ENCODE assay signal across 9 cellular contexts in the genomic region with DNA sequence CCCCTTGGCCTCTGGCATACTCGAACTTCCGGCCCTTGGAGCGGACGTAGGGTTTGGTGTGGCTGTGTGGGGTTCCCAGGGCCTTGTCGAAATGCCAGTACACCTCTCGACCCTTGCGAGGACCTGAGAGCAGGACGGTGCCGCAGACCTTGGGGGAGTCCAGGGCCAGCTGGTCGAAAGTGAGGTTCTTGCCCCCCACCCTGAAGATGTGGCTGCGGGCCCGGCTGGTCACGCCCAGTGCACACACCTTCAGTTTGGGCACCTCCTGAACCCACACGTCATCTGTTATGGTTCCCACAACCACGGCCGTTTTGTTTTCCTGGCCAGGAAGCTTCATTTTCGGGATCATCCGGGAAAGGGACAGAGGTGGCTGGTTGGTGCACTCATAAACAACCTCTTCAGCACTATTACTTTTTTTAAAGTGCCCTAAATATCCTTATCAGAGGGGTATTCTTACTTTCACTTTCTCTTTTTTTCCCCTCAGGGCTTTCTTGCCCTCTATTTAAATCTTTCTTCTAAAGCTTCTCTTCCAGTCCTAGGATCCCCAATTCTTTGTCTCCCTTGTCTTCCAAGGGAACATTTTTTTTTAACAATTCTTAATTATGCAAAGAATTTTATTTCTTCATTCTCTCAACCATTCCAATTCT. TPM values are rescaled to one million over a fixed set of nuclear protein-coding genes. Genes with fewer than 3 reads are reported as not detected.
DNase-seq lines count a peak whose midpoint lies in the region; ATAC-seq, FAIRE-seq and TF ChIP-seq lines count a peak whose summit lies in the region.
"Had no signal": no experiment of that assay in that cellular context is flagged by ENCODE, and none has a peak within 500 bp of the region (broad histone marks: within the 10 kb centered on the region; RNA-seq: fewer than 3 reads in every experiment).

No MANE protein-coding gene starts in this region.

- no peak for FAIRE-seq in kidney (lab: Jason Lieb, UNC)

- ATAC-seq in activated T-cell treated with anti-CD3 and anti-CD28 coated beads, Interleukin-2, amount 50 U/mL, for 4 hours, result no peak
- no peak for ATAC-seq in HG03108 (IDR thresholded peaks at IDR 0.05; ENCODE audit: unreplicated experiment)

- H3K27me3 ChIP-seq in Peyer's patch (no peaks in the 10 kb centered on the region), tibial nerve (no peaks in the 10 kb centered on the region)

- intact Hi-C loops in kidney (cut with DNase I), result no loop called here

- no peak for TF ChIP-seq EP300 in tibial nerve (IDR thresholded peaks at IDR 0.05)

- H3K9me3 ChIP-seq in Peyer's patch (no peaks in the 10 kb centered on the region), kidney (ENCODE audit: control insufficient read depth in 1 of 2, low read length in 2 of 2) (no peaks in the 10 kb centered on the region), tibial nerve (no peaks in the 10 kb centered on the region)

- H3K4me3 ChIP-seq in Peyer's patch, result peak overlapping the region; percentile 15 to 32 (median 20)
- peak overlapping the region in 1 of 2 donors; percentile 14 for H3K4me3 ChIP-seq in kidney (ENCODE audit: low read length in 2 of 2)
- no peak overlapping the region for H3K4me3 ChIP-seq in tibial nerve

- peak overlapping the region; percentile 2 for H3K4me3 Mint-ChIP-seq in activated T-cell treated with anti-CD3 and anti-CD28 coated beads, Interleukin-2, amount 50 U/mL, for 4 hours

- H3K27me3 Mint-ChIP-seq in activated T-cell treated with anti-CD3 and anti-CD28 coated beads, Interleukin-2, amount 50 U/mL, for 4 hours (ENCODE audit: low read depth), result no peaks in the 10 kb centered on the region

- H3K27ac ChIP-seq in Peyer's patch (peak overlapping the region in 3 of 4 donors; percentile 15 to 70 (median 39)), kidney (ENCODE audit: low read depth in 2 of 2, low read length in 2 of 2) (peak overlapping the region in 1 of 2 donors; percentile 8), tibial nerve (peak overlapping the region in 3 of 4 donors; percentile 19 to 44 (median 20))

- H3K4me1 Mint-ChIP-seq in activated T-cell treated with anti-CD3 and anti-CD28 coated beads, Interleukin-2, amount 50 U/mL, for 4 hours (ENCODE audit: low read depth), result peaks cover 45% of the 10 kb centered on the region

- TF ChIP-seq CTCF in Peyer's patch (IDR thresholded peaks at IDR 0.05) (no peak), kidney (IDR thresholded peaks at IDR 0.05; ENCODE audit: borderline replicate concordance, extremely low read depth, insufficient read depth) (no peak), tibial nerve (IDR thresholded peaks at IDR 0.05) (no peak)

- peaks cover 4% of the 10 kb centered on the region for H3K36me3 Mint-ChIP-seq in activated T-cell treated with anti-CD3 and anti-CD28 coated beads, Interleukin-2, amount 50 U/mL, for 4 hours (ENCODE audit: insufficient read depth)

- no peaks in the 10 kb centered on the region for H3K36me3 ChIP-seq in Peyer's patch
- H3K36me3 ChIP-seq in kidney (ENCODE audit: control insufficient read depth in 1 of 2, insufficient read depth in 2 of 2, low read length in 2 of 2), result no peaks in the 10 kb centered on the region
- H3K36me3 ChIP-seq in tibial nerve, result no peaks in the 10 kb centered on the region

- H3K4me1 ChIP-seq in Peyer's patch (peaks cover 0 to 10% (median 3%) of the 10 kb centered on the region in 4 donors), kidney (ENCODE audit: control insufficient read depth in 1 of 2, insufficient read depth in 1 of 2, low read depth in 1 of 2, low read length in 2 of 2) (peaks cover 0 to 4% of the 10 kb centered on the region in 2 donors), tibial nerve (peaks cover 0 to 11% (median 7%) of the 10 kb centered on the region in 4 donors)

- no peak overlapping the region for H3K9ac ChIP-seq in kidney (ENCODE audit: low read length in 2 of 2)

- TF ChIP-seq POLR2A in Peyer's patch (IDR thresholded peaks at IDR 0.05) (no peak), tibial nerve (IDR thresholded peaks at IDR 0.05) (no peak)

- WGBS in tibial nerve, 2 donors, result 79 to 85% methylated on average over 18 of the region's 18 CpGs

- peaks cover 4% of the 10 kb centered on the region for H3K9me3 Mint-ChIP-seq in activated T-cell treated with anti-CD3 and anti-CD28 coated beads, Interleukin-2, amount 50 U/mL, for 4 hours

- DNase-seq in activated T-cell treated with anti-CD3 and anti-CD28 coated beads, Interleukin-2, amount 50 U/mL, for 4 hours, result no peak
- DNase-seq in activated T-cell treated with anti-CD3 and anti-CD28 coated beads for 4 hours (no peak), Peyer's patch (peak in 1 of 3 donors; percentile 30), kidney (peak; percentile 72), tibial nerve (ENCODE audit: low spot score in 2 of 2) (no peak), GDM1 (lab: John Stamatoyannopoulos, UW) (no peak)
- DNase-seq in stimulated activated CD4-positive, alpha-beta T cell treated with anti-CD3 and anti-CD28 coated beads, Interleukin-2, amount 100 ng/mL, for 24 hours, result no peak
- DNase-seq: effector CD4-positive, alpha-beta T cell had no signal

RNA-seq across cellular contexts. Expression of a gene that starts 44.9 kb away (rescaled TPM):
- 10 to 100 TPM; 32.9 to 33.5 (median 33.1) TPM for total RNA-seq in activated T-cell treated with anti-CD3 and anti-CD28 coated beads, Interleukin-2, amount 50 U/mL, for 4 hours
- 100 to 1,000 TPM in 3 of 4 donors, 10 to 100 TPM in 1; 20.6 to 204 (median 149) TPM for total RNA-seq in Peyer's patch
- total RNA-seq in kidney, result 82.6 TPM
- 49.5 TPM for polyA plus RNA-seq in kidney (ENCODE audit: insufficient read depth, low read depth, low replicate concordance)
- total RNA-seq in tibial nerve, result 10 to 100 TPM; 38.9 to 52.0 (median 43.8) TPM

Comparison
In these comparisons a context has a peak if more than half of its experiments do, and no peak if none do; other contexts are left out.
1. H3K4me3 ChIP-seq: peak in Peyer's patch (4 of 4); none in tibial nerve (0 of 4).